ENCODE assay signal across 13 cellular contexts in genomic region chr22:42353883-42354727, GRCh38.
DNase-seq lines count a peak whose midpoint lies in the region; ATAC-seq and TF ChIP-seq lines count a peak whose summit lies in the region.
"Had no signal": no experiment of that assay in that cellular context is flagged by ENCODE, and none has a peak within 500 bp of the region (broad histone marks: within the 10 kb centered on the region; RNA-seq: fewer than 3 reads in every experiment).

No MANE protein-coding gene starts in this region.

- no peaks in the 10 kb centered on the region for H3K36me3 ChIP-seq in BLaER1
- H3K36me3 ChIP-seq in hepatocyte (replicated peaks; ENCODE audit: insufficient read depth, low read depth), result no peaks in the 10 kb centered on the region

- H3K4me1 ChIP-seq in BLaER1 (peaks cover 56% of the 10 kb centered on the region), hepatocyte (ENCODE audit: insufficient read depth) (no peaks in the 10 kb centered on the region)

- no peak overlapping the region for H3K9ac ChIP-seq in BLaER1

- H3K27ac ChIP-seq in BLaER1, result no peak overlapping the region
- H3K27ac ChIP-seq in hepatocyte, result no peak overlapping the region

- H2AFZ ChIP-seq in hepatocyte, result no peak overlapping the region

- no peaks in the 10 kb centered on the region for H3K9me2 ChIP-seq in hepatocyte (replicated peaks; ENCODE audit: insufficient read depth)

- H3K27me3 ChIP-seq in BLaER1 (no peaks in the 10 kb centered on the region), hepatocyte (no peaks in the 10 kb centered on the region)

- no peaks in the 10 kb centered on the region for H3K9me3 ChIP-seq in BLaER1
- H3K9me3 ChIP-seq in hepatocyte (ENCODE audit: low read depth), result no peaks in the 10 kb centered on the region

- 57% methylated on average over 10 of the region's 10 CpGs for WGBS in hepatocyte (ENCODE audit: low lambda C conversion rate, missing lambda C conversion rate)

- no peaks in the 10 kb centered on the region for H4K20me1 ChIP-seq in BLaER1
- H4K20me1 ChIP-seq in hepatocyte (ENCODE audit: insufficient read depth, poor library complexity, severe bottlenecking), result no peaks in the 10 kb centered on the region

- TF ChIP-seq CTCF in hepatocyte (IDR thresholded peaks at IDR 0.05; ENCODE audit: poor library complexity), result peak; percentile 10

- no peaks in the 10 kb centered on the region for H3K79me2 ChIP-seq in hepatocyte

- DNase-seq in GM04504 (ENCODE audit: low read depth) (peak; percentile 56), NCI-H524 treated with DMSO at 0.1 percent for 48 hours (lab: John Stamatoyannopoulos, UW) (peak; percentile 96), hepatocyte (ENCODE audit: low spot score) (peak; percentile 71), Ammon's horn (ENCODE audit: low spot score) (no peak), T1000 (lab: John Stamatoyannopoulos, UW) (no peak)
- DNase-seq: activated gamma-delta T cell, GF-D8, HCEC 1CT, small intestine had no signal

- no peak overlapping the region for H3K4me3 ChIP-seq in BLaER1
- no peak overlapping the region for H3K4me3 ChIP-seq in hepatocyte

- H3K4me2 ChIP-seq in BLaER1 (peak overlapping the region; percentile 75), hepatocyte (no peak overlapping the region)

- ATAC-seq in HG02759 (IDR thresholded peaks at IDR 0.05; ENCODE audit: unreplicated experiment) (no peak), GM19397 (IDR thresholded peaks at IDR 0.05; ENCODE audit: unreplicated experiment) (no peak)
- ATAC-seq: activated CD4-positive, CD25-positive, alpha-beta regulatory T cell treated with anti-CD3 and anti-CD28 coated beads, Interleukin-2, amount 50 U/mL, for 24 hours had no signal

Comparison
In these comparisons a context has a peak if more than half of its experiments do, and no peak if none do; other contexts are left out.
1. DNase-seq: peak in GM04504 (single experiment), NCI-H524 treated with DMSO at 0.1 percent for 48 hours (single experiment) and hepatocyte (single experiment); none in Ammon's horn (single experiment) and T1000 (single experiment).